Comparison of ENCODE assay signal across 8 cellular contexts in genomic region chr6:37432916-37433656, GRCh38. TPM values are rescaled to one million over a fixed set of nuclear protein-coding genes. Genes with fewer than 3 reads are reported as not detected.
DNase-seq lines count a peak whose midpoint lies in the region; ATAC-seq and TF ChIP-seq lines count a peak whose summit lies in the region.

A gene with protein sequence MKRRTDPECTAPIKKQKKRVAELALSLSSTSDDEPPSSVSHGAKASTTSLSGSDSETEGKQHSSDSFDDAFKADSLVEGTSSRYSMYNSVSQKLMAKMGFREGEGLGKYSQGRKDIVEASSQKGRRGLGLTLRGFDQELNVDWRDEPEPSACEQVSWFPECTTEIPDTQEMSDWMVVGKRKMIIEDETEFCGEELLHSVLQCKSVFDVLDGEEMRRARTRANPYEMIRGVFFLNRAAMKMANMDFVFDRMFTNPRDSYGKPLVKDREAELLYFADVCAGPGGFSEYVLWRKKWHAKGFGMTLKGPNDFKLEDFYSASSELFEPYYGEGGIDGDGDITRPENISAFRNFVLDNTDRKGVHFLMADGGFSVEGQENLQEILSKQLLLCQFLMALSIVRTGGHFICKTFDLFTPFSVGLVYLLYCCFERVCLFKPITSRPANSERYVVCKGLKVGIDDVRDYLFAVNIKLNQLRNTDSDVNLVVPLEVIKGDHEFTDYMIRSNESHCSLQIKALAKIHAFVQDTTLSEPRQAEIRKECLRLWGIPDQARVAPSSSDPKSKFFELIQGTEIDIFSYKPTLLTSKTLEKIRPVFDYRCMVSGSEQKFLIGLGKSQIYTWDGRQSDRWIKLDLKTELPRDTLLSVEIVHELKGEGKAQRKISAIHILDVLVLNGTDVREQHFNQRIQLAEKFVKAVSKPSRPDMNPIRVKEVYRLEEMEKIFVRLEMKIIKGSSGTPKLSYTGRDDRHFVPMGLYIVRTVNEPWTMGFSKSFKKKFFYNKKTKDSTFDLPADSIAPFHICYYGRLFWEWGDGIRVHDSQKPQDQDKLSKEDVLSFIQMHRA (plus strand): TSS chr6:37433221. CDS start chr6:37435630, 2,409 bp downstream.

- peaks cover 30% of the 10 kb centered on the region for H3K4me1 Mint-ChIP-seq in activated T-helper 2 cell treated with anti-CD3 and anti-CD28 coated beads, Interferon-gamma antibody, Interleukin-2, Interleukin-4, amounts not matched to agents 10 μg/mL and 5 μg/mL and 100 μg/mL, durations not matched to agents 14 hours and 24 hours and 36 hours (ENCODE audit: low read depth)
- peaks cover 23 to 51% (median 39%) of the 10 kb centered on the region in 4 donors for H3K4me1 Mint-ChIP-seq in naive thymus-derived CD8-positive, alpha-beta T cell

- H3K9me3 Mint-ChIP-seq in activated T-helper 2 cell treated with anti-CD3 and anti-CD28 coated beads, Interferon-gamma antibody, Interleukin-2, Interleukin-4, amounts not matched to agents 10 μg/mL and 5 μg/mL and 100 μg/mL, durations not matched to agents 14 hours and 24 hours and 36 hours, result no peaks in the 10 kb centered on the region
- peaks cover 0 to 6% (median 0%) of the 10 kb centered on the region in 9 donors for H3K9me3 Mint-ChIP-seq in naive thymus-derived CD8-positive, alpha-beta T cell

- no peak for TF ChIP-seq CTCF in LNCaP clone FGC (IDR thresholded peaks at IDR 0.05; ENCODE audit: control insufficient read depth, extremely low read depth, insufficient read depth)
- TF ChIP-seq CTCF in RWPE2 (IDR thresholded peaks at IDR 0.05; ENCODE audit: poor library complexity, severe bottlenecking), result no peak
- TF ChIP-seq CTCF in fibroblast of mammary gland (conservative IDR thresholded peaks at IDR 0.05; ENCODE audit: control insufficient read depth, insufficient read depth, low read depth, low read length), result no peak

- peak within 1 kb of the TSS; percentile 29 for H3K27ac ChIP-seq in RWPE2 (ENCODE audit: poor library complexity, severe bottlenecking)

- peak; percentile 93 for DNase-seq in EL
- peak; percentile 85 for DNase-seq in H4 (ENCODE audit: low spot score)
- DNase-seq in LNCaP clone FGC (ENCODE audit: low read depth), result peak; percentile 63
- DNase-seq in RWPE2 (ENCODE audit: low spot score), result peak; percentile 91
- DNase-seq in activated T-helper 2 cell treated with anti-CD3 and anti-CD28 coated beads, Interferon-gamma antibody, Interleukin-2, Interleukin-4, amounts not matched to agents 10 μg/mL and 5 μg/mL and 100 μg/mL, durations not matched to agents 14 hours and 24 hours and 36 hours (ENCODE audit: low spot score), result peak; percentile 99
- DNase-seq in fibroblast of mammary gland (ENCODE audit: low read depth), result peak; percentile 82
- DNase-seq in naive thymus-derived CD8-positive, alpha-beta T cell, result peak; percentile 94 to 97 (median 96)
- DNase-seq in stimulated activated naive CD4-positive, alpha-beta T cell (lab: John Stamatoyannopoulos, UW), result peak; percentile 90 to 95 (median 94)

- POLR2A ChIA-PET in naive thymus-derived CD8-positive, alpha-beta T cell (lab: Charles Lee), result interaction anchor here (0.5 to 3.4 kb wide), 8 partner anchors 8 to 83 kb away, joined by 3 to 13 read pairs (median 4); partner anchors contain the start of gene RNF8

- H3K4me3 ChIP-seq in LNCaP clone FGC (ENCODE audit: low read depth, low read length) (peak within 1 kb of the TSS; percentile 93), RWPE2 (ENCODE audit: severe bottlenecking) (peak within 1 kb of the TSS; percentile 98), fibroblast of mammary gland (ENCODE audit: control insufficient read depth, low read depth, low read length) (peak within 1 kb of the TSS; percentile 61)

- peak within 1 kb of the TSS; percentile 95 for H3K4me3 Mint-ChIP-seq in activated T-helper 2 cell treated with anti-CD3 and anti-CD28 coated beads, Interferon-gamma antibody, Interleukin-2, Interleukin-4, amounts not matched to agents 10 μg/mL and 5 μg/mL and 100 μg/mL, durations not matched to agents 14 hours and 24 hours and 36 hours (ENCODE audit: low read depth)
- H3K4me3 Mint-ChIP-seq in naive thymus-derived CD8-positive, alpha-beta T cell, result peak within 1 kb of the TSS; percentile 66 to 96 (median 92)

- H3K9me3 ChIP-seq in RWPE2 (ENCODE audit: severe bottlenecking), result no peaks in the 10 kb centered on the region

- H3K36me3 ChIP-seq in RWPE2 (ENCODE audit: low read depth), result peaks cover 13% of the 10 kb centered on the region

- H3K27ac Mint-ChIP-seq in activated T-helper 2 cell treated with anti-CD3 and anti-CD28 coated beads, Interferon-gamma antibody, Interleukin-2, Interleukin-4, amounts not matched to agents 10 μg/mL and 5 μg/mL and 100 μg/mL, durations not matched to agents 14 hours and 24 hours and 36 hours, result peak within 1 kb of the TSS; percentile 99
- H3K27ac Mint-ChIP-seq in naive thymus-derived CD8-positive, alpha-beta T cell, result peak within 1 kb of the TSS; percentile 93 to 98 (median 97)

- H3K36me3 Mint-ChIP-seq in activated T-helper 2 cell treated with anti-CD3 and anti-CD28 coated beads, Interferon-gamma antibody, Interleukin-2, Interleukin-4, amounts not matched to agents 10 μg/mL and 5 μg/mL and 100 μg/mL, durations not matched to agents 14 hours and 24 hours and 36 hours (ENCODE audit: low read depth), result peaks cover 24% of the 10 kb centered on the region
- H3K36me3 Mint-ChIP-seq in naive thymus-derived CD8-positive, alpha-beta T cell, result peaks cover 0 to 28% (median 20%) of the 10 kb centered on the region in 3 donors

- H3K27me3 Mint-ChIP-seq in activated T-helper 2 cell treated with anti-CD3 and anti-CD28 coated beads, Interferon-gamma antibody, Interleukin-2, Interleukin-4, amounts not matched to agents 10 μg/mL and 5 μg/mL and 100 μg/mL, durations not matched to agents 14 hours and 24 hours and 36 hours (ENCODE audit: low read depth), result peaks cover 2% of the 10 kb centered on the region
- H3K27me3 Mint-ChIP-seq in naive thymus-derived CD8-positive, alpha-beta T cell, result peaks cover 0 to 13% (median 2%) of the 10 kb centered on the region in 5 donors

- ATAC-seq in RWPE2 (ENCODE audit: low read depth), result peak; percentile 96
- peak; percentile 87 to 93 for ATAC-seq in naive thymus-derived CD8-positive, alpha-beta T cell

- no peaks in the 10 kb centered on the region for H3K27me3 ChIP-seq in RWPE2 (ENCODE audit: insufficient read depth, poor library complexity, severe bottlenecking)

- intact Hi-C loops in activated T-helper 2 cell treated with anti-CD3 and anti-CD28 coated beads, Interferon-gamma antibody, Interleukin-2, Interleukin-4, amounts not matched to agents 10 μg/mL and 5 μg/mL and 100 μg/mL, durations not matched to agents 14 hours and 24 hours and 36 hours (cut with micrococcal nuclease), result loop anchor here (5.0 to 10.0 kb wide), 3 partner anchors 48 to 259 kb away; partner anchors contain the start of gene CCDC167

- peaks cover 4% of the 10 kb centered on the region for H3K4me1 ChIP-seq in RWPE2 (ENCODE audit: insufficient read depth, poor library complexity, severe bottlenecking)

RNA-seq across cellular contexts. Expression of the gene that starts here (rescaled TPM):
- total RNA-seq in H4 (2014; rRNA removed; shearing (Covaris generic)), result 22.4 and 22.6 TPM in 2 replicates
- total RNA-seq in activated T-helper 2 cell treated with anti-CD3 and anti-CD28 coated beads, Interferon-gamma antibody, Interleukin-2, Interleukin-4, amounts not matched to agents 10 μg/mL and 5 μg/mL and 100 μg/mL, durations not matched to agents 14 hours and 24 hours and 36 hours, result 51.8 and 55.6 TPM in 2 replicates
- total RNA-seq in naive thymus-derived CD8-positive, alpha-beta T cell, result 10 to 100 TPM; 65.1 to 66.8 TPM
- 10 to 100 TPM; 19.2 to 28.0 (median 24.0) TPM for polyA plus RNA-seq in naive thymus-derived CD8-positive, alpha-beta T cell

Comparison
In these comparisons a context has a peak if more than half of its experiments do, and no peak if none do; other contexts are left out.
1. Peak in every context shown above with its lines: DNase-seq, ATAC-seq, H3K4me3 ChIP-seq and H3K27ac ChIP-seq.